Comparison of ENCODE assay signal across 18 cellular contexts in genomic region chr10:126376956-126377355, GRCh38. TPM values are rescaled to one million over a fixed set of nuclear protein-coding genes. Genes with fewer than 3 reads are reported as not detected.
DNase-seq lines count a peak whose midpoint lies in the region; TF ChIP-seq lines count a peak whose summit lies in the region.
"Had no signal": no experiment of that assay in that cellular context is flagged by ENCODE, and none has a peak within 500 bp of the region (broad histone marks: within the 10 kb centered on the region; RNA-seq: fewer than 3 reads in every experiment).

No MANE protein-coding gene starts in this region.

- peaks cover 60% of the 10 kb centered on the region for H3K4me1 Mint-ChIP-seq in chondrocyte (ENCODE audit: low read depth)
- H3K4me1 Mint-ChIP-seq: B cell had no signal

- H3K9me3 Mint-ChIP-seq in chondrocyte (ENCODE audit: low read depth) = peaks cover 23% of the 10 kb centered on the region

- no peak for TF ChIP-seq CTCF in chondrocyte (IDR thresholded peaks at IDR 0.05)

- DNase-seq in EL (peak; percentile 83), NCI-H226 (peak; percentile 33), chondrocyte (ENCODE audit: low spot score) (no peak), myocyte (ENCODE audit: low read depth) (peak; percentile 80), NCI-H1105 (lab: John Stamatoyannopoulos, UW) (no peak), ecto neural progenitor cell (ENCODE audit: low spot score) (no peak), activated gamma-delta T cell treated with Interleukin-2 at 50 U/mL for 16 hours (no peak)
- DNase-seq in stimulated activated CD8-positive, alpha-beta memory T cell treated with anti-CD3 and anti-CD28 coated beads, Interleukin-4, amount 100 ng/mL, for 48 hours = no peak
- DNase-seq: anterior cingulate cortex; DMS 273 treated with DMSO at 0.1 percent for 48 hours; islet precursor cell; midbrain; NCI-H1694; NCI-H510A treated with DMSO at 0.1 percent for 48 hours; OCI-M1; stimulated activated naive CD4-positive, alpha-beta T cell; upper lobe of right lung had no signal

- H3K27ac Mint-ChIP-seq in chondrocyte (ENCODE audit: unreplicated experiment) = peak overlapping the region; percentile 69
- H3K27ac Mint-ChIP-seq: B cell had no signal

- no peaks in the 10 kb centered on the region for H3K27me3 Mint-ChIP-seq in chondrocyte (ENCODE audit: low read depth)
- H3K27me3 Mint-ChIP-seq: B cell had no signal

- peaks cover 18% of the 10 kb centered on the region for H3K36me3 Mint-ChIP-seq in chondrocyte (ENCODE audit: low read depth)

- no peak overlapping the region for H3K4me3 Mint-ChIP-seq in chondrocyte (ENCODE audit: unreplicated experiment)
- H3K4me3 Mint-ChIP-seq: B cell had no signal

RNA-seq across cellular contexts. Expression of gene ADAM12, which starts 11.3 kb away (rescaled TPM):
- 92.2 to 175 TPM (median 166 TPM) in 3 replicates for total RNA-seq in chondrocyte
- 14.4 and 15.5 TPM in 2 replicates for total RNA-seq in myocyte
- polyA plus RNA-seq in myocyte (2012) = 58.2 TPM

Comparison
In these comparisons a context has a peak if more than half of its experiments do, and no peak if none do; other contexts are left out.
1. DNase-seq: peak in EL (single experiment), NCI-H226 (single experiment) and myocyte (single experiment); none in chondrocyte (single experiment), stimulated activated CD8-positive, alpha-beta memory T cell treated with anti-CD3 and anti-CD28 coated beads, Interleukin-4, amount 100 ng/mL, for 48 hours (single experiment), NCI-H1105 (single experiment), ecto neural progenitor cell (single experiment) and activated gamma-delta T cell treated with Interleukin-2 at 50 U/mL for 16 hours (single experiment).